In the genomic region with DNA sequence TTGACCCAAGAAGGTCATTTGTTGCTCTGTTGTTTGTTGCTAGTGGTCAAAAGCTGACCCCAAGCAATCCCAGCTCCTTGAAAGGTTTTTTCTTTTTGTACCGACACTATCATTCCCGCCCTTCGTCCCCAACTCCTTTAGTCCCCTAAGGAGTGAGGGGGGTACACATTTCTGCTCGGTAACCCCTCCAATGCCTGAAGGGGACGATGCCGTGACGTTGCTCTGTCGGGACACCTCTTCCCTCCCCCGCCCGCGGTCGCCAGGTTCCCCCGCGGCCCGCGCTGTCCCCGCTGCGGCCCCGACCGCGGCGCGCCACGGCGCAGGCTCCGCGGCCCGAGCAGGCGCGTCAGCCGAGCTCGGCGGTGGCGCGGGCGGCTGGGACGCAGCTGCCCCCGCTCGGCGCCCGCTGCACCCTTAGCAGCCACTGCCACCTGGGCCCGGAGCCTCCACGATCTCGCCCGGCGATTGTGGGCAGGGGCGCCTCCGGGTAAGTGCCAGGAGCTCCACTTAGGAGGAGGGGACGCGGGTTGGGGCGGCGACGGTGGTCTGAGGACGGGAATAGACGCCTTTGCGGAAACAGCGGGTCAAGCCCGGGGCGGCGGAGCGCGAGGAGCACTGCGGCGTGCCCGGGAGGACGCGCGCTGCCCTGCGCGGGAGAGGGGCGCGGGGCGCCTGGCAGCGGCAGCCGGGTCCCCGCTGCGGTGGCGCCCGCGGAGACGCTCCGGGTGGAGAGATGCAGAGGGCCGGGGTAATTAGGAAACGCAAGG, we compare ENCODE assay signal across 8 cellular contexts. TPM values are rescaled to one million over a fixed set of nuclear protein-coding genes. Genes with fewer than 3 reads are reported as not detected.
DNase-seq lines count a peak whose midpoint lies in the region; ATAC-seq and TF ChIP-seq lines count a peak whose summit lies in the region.

GLRB (plus strand) TSS at position 340 of the 767 bp plus-strand sequence. CDS start 1,875 bp downstream, outside the sequence.

- no peak for TF ChIP-seq CTCF in GM10248 (IDR thresholded peaks at IDR 0.05; ENCODE audit: control extremely low read depth, extremely low read depth, low read depth, missing control alignments)
- TF ChIP-seq CTCF in PC-3 (conservative IDR thresholded peaks at IDR 0.05; ENCODE audit: low read depth, low read length), result no peak

- no peaks in the 10 kb centered on the region for H3K9me3 ChIP-seq in PC-3 (ENCODE audit: low read length)
- no peaks in the 10 kb centered on the region for H3K9me3 ChIP-seq in esophagus (ENCODE audit: control insufficient read depth in 2 of 2, insufficient read depth in 1 of 2, low read depth in 1 of 2, low read length in 1 of 2)
- H3K9me3 ChIP-seq in mucosa of rectum (ENCODE audit: control insufficient read depth in 2 of 2, low read length in 2 of 2), result no peaks in the 10 kb centered on the region

- 4 to 6% methylated on average over 83 to 84 of the region's 84 CpGs for whole genome bisulfite sequencing in esophagus, 2 donors

- H2AFZ ChIP-seq in PC-3 (ENCODE audit: low read length), result peak within 1 kb of the TSS; percentile 100

- H3K27me3 ChIP-seq in PC-3 (ENCODE audit: low read length) (no peaks in the 10 kb centered on the region), esophagus (ENCODE audit: control insufficient read depth in 1 of 2, insufficient read depth in 2 of 2, low read length in 2 of 2) (no peaks in the 10 kb centered on the region), mucosa of rectum (ENCODE audit: control insufficient read depth in 2 of 2, insufficient read depth in 2 of 2, low read length in 2 of 2) (peaks cover 0 to 9% of the 10 kb centered on the region in 2 donors)

- H3K9ac ChIP-seq in PC-3 (ENCODE audit: low read length) (peak within 1 kb of the TSS; percentile 44), mucosa of rectum (ENCODE audit: low read depth in 1 of 2, low read length in 2 of 2) (no peak within 1 kb of the TSS)

- H3K27ac ChIP-seq in PC-3 (ENCODE audit: low read length) (no peak within 1 kb of the TSS), esophagus (ENCODE audit: low read depth in 2 of 2, low read length in 1 of 2) (no peak within 1 kb of the TSS), mucosa of rectum (ENCODE audit: low read depth in 2 of 2, low read length in 2 of 2) (no peak within 1 kb of the TSS)

- H3K79me2 ChIP-seq in PC-3 (ENCODE audit: low read length), result no peaks in the 10 kb centered on the region

- BruUV-seq in PC-3 (replicated peaks; lab: Mats Ljungman, UMichigan), result no TSS peak

- H3K4me3 ChIP-seq in PC-3 (ENCODE audit: low read length) (peak within 1 kb of the TSS; percentile 92), esophagus (ENCODE audit: low read depth in 1 of 2, low read length in 2 of 2) (peak within 1 kb of the TSS; percentile 50 to 64), mucosa of rectum (ENCODE audit: low read length in 2 of 2) (peak within 1 kb of the TSS; percentile 43)

- peak within 1 kb of the TSS; percentile 91 for H3K4me2 ChIP-seq in PC-3 (ENCODE audit: low read length)

- H4K20me1 ChIP-seq in PC-3 (ENCODE audit: low read length), result no peaks in the 10 kb centered on the region

- no peaks in the 10 kb centered on the region for H3F3A ChIP-seq in PC-3 (ENCODE audit: low read length, unreplicated experiment)

- POLR2A ChIA-PET in GM10248 (lab: Yijun Ruan, JAX), result no interaction called here
- POLR2A ChIA-PET in PC-3 (lab: Charles Lee; ENCODE audit: unreplicated experiment), result no interaction called here

- peaks cover 15% of the 10 kb centered on the region; the same call in 1 of the 2 replicates for H3K4me1 ChIP-seq in PC-3 (ENCODE audit: insufficient read depth, low read length)
- no peaks in the 10 kb centered on the region for H3K4me1 ChIP-seq in esophagus (ENCODE audit: control insufficient read depth in 2 of 2, insufficient read depth in 2 of 2, low read length in 1 of 2)
- H3K4me1 ChIP-seq in mucosa of rectum (ENCODE audit: control insufficient read depth in 2 of 2, insufficient read depth in 2 of 2, low read length in 2 of 2), result no peaks in the 10 kb centered on the region

- no peaks in the 10 kb centered on the region for H3K36me3 ChIP-seq in PC-3 (ENCODE audit: low read depth, low read length)
- no peaks in the 10 kb centered on the region for H3K36me3 ChIP-seq in esophagus (ENCODE audit: control insufficient read depth in 2 of 2, insufficient read depth in 2 of 2, low read length in 1 of 2)
- no peaks in the 10 kb centered on the region for H3K36me3 ChIP-seq in mucosa of rectum (ENCODE audit: control insufficient read depth in 2 of 2, insufficient read depth in 2 of 2, low read length in 2 of 2)

- no peaks in the 10 kb centered on the region for H3K9me2 ChIP-seq in PC-3 (replicated peaks; ENCODE audit: low read length)

- intact Hi-C loops in PC-3 (cut with micrococcal nuclease), result no loop called here

- peak; percentile 90 for ATAC-seq in PC-3
- ATAC-seq in HG03565 (IDR thresholded peaks at IDR 0.05; ENCODE audit: unreplicated experiment), result no peak

- CTCF ChIA-PET in GM10248 (lab: Yijun Ruan, JAX) (no interaction called here), PC-3 (lab: Charles Lee) (no interaction called here)

- DNase-seq in GM10248 (ENCODE audit: extremely low spot score) (peak; percentile 9), PC-3 (peak; percentile 38), DMS153 (lab: John Stamatoyannopoulos, UW) (no peak), GF-D8 (lab: John Stamatoyannopoulos, UW) (no peak)
- no peak for DNase-seq in NK-92 treated with Interleukin-12 subunit alpha and Interleukin-12 subunit beta, amount 100 ng/mL, for 24 hours (lab: John Stamatoyannopoulos, UW)

RNA-seq across cellular contexts. Expression of gene GLRB, which starts in this region (rescaled TPM):
- total RNA-seq in PC-3 (2014; rRNA removed), result 2.8 and 4.1 TPM in 2 replicates
- under 1 TPM; 0.08 to 0.14 TPM for polyA plus RNA-seq in esophagus

Comparison
In these comparisons a context has a peak if more than half of its experiments do, and no peak if none do; other contexts are left out.
1. DNase-seq: peak in GM10248 (single experiment) and PC-3 (single experiment); none in NK-92 treated with Interleukin-12 subunit alpha and Interleukin-12 subunit beta, amount 100 ng/mL, for 24 hours (single experiment), DMS153 (single experiment) and GF-D8 (single experiment).
2. Peak in every context shown above with its lines, with median percentiles within 50 percentile points of each other: H3K4me3 ChIP-seq.